Comparison of ENCODE assay signal across 1 cellular context in genomic region chr13:98026457-98026857, GRCh38.
TF ChIP-seq lines count a peak whose summit lies in the region.

No MANE protein-coding gene starts in this region.

TF ChIP-seq in HepG2, 621 proteins besides CTCF, POLR2A, EP300 and RAD21 (continued from another document and continues in another):
- TF ChIP-seq LRRFIP1 (CRISPR knock-in tag; conservative IDR thresholded peaks at IDR 0.05) (no peak), CSRNP1 (CRISPR knock-in tag; IDR thresholded peaks at IDR 0.05) (no peak), ZNF143 (CRISPR knock-in tag; IDR thresholded peaks at IDR 0.05) (no peak), ZNF550 (CRISPR knock-in tag; IDR thresholded peaks at IDR 0.05; ENCODE audit: borderline replicate concordance) (no peak), ZNF512B (CRISPR knock-in tag; IDR thresholded peaks at IDR 0.05; ENCODE audit: borderline replicate concordance) (no peak), ZNF496 (CRISPR knock-in tag; IDR thresholded peaks at IDR 0.05; ENCODE audit: insufficient replicate concordance) (no peak), ZSCAN30 (CRISPR knock-in tag; IDR thresholded peaks at IDR 0.05) (no peak), FOXC1 (CRISPR knock-in tag; IDR thresholded peaks at IDR 0.05; ENCODE audit: borderline replicate concordance) (no peak), MAX (IDR thresholded peaks at IDR 0.05) (peak; percentile 58; the same call in 1 of the 2 replicates), ZNF326 (CRISPR knock-in tag; IDR thresholded peaks at IDR 0.05; ENCODE audit: borderline replicate concordance) (no peak), GTF3A (CRISPR knock-in tag; conservative IDR thresholded peaks at IDR 0.05) (no peak), DRAP1 (CRISPR knock-in tag; IDR thresholded peaks at IDR 0.05) (0 out of 2 replicates have a peak, but pooled peaks have one; percentile 30), HNF4G (IDR thresholded peaks at IDR 0.05; ENCODE audit: borderline replicate concordance, low read depth, low read length) (peak; percentile 90), HNF4G (CRISPR knock-in tag; IDR thresholded peaks at IDR 0.05; ENCODE audit: borderline replicate concordance, low read depth) (peak; percentile 94; the same call in 1 of the 2 replicates), CSRNP2 (CRISPR knock-in tag; conservative IDR thresholded peaks at IDR 0.05; ENCODE audit: low read depth) (no peak), NR2F6 (IDR thresholded peaks at IDR 0.05) (peak; percentile 98), NR2F6 (CRISPR knock-in tag; IDR thresholded peaks at IDR 0.05) (peak; percentile 99), ZNF282 (IDR thresholded peaks at IDR 0.05; ENCODE audit: partially characterized antibody) (no peak), SUZ12 (IDR thresholded peaks at IDR 0.05; ENCODE audit: low read depth, low read length) (no peak), E2F5 (CRISPR knock-in tag; conservative IDR thresholded peaks at IDR 0.05) (no peak), HIC2 (CRISPR knock-in tag; IDR thresholded peaks at IDR 0.05; ENCODE audit: low read depth) (no peak), ZUFSP (CRISPR knock-in tag; IDR thresholded peaks at IDR 0.05; ENCODE audit: borderline replicate concordance) (no peak), DMTF1 (CRISPR knock-in tag; IDR thresholded peaks at IDR 0.05) (no peak), DNMT3B (CRISPR knock-in tag; conservative IDR thresholded peaks at IDR 0.05) (no peak), ZNF503 (CRISPR knock-in tag; IDR thresholded peaks at IDR 0.05) (peak; percentile 60; the same call in 1 of the 2 replicates), ATM (IDR thresholded peaks at IDR 0.05; ENCODE audit: borderline replicate concordance) (no peak), MAZ (IDR thresholded peaks at IDR 0.05; ENCODE audit: borderline replicate concordance, low read depth, low read length) (no peak), MAZ (CRISPR knock-in tag; IDR thresholded peaks at IDR 0.05; ENCODE audit: low read depth) (peak; percentile 49; the same call in 1 of the 2 replicates), SNRNP70 (IDR thresholded peaks at IDR 0.05; ENCODE audit: low read depth, low read length) (no peak), SALL2 (CRISPR knock-in tag; IDR thresholded peaks at IDR 0.05) (no peak), CERS6 (CRISPR knock-in tag; IDR thresholded peaks at IDR 0.05) (no peak), REL (CRISPR knock-in tag; conservative IDR thresholded peaks at IDR 0.05) (no peak), ETV5 (CRISPR knock-in tag; IDR thresholded peaks at IDR 0.05; ENCODE audit: borderline replicate concordance) (peak; percentile 97), ZFP1 (CRISPR knock-in tag; IDR thresholded peaks at IDR 0.05) (peak; percentile 72; the same call in 1 of the 2 replicates), ATF4 (CRISPR knock-in tag; IDR thresholded peaks at IDR 0.05) (no peak; a peak in 1 of 4 replicates), ZNF329 (CRISPR knock-in tag; IDR thresholded peaks at IDR 0.05; ENCODE audit: low read depth) (no peak)
